Comparison of ENCODE assay signal across 1 cellular context in the genomic region with DNA sequence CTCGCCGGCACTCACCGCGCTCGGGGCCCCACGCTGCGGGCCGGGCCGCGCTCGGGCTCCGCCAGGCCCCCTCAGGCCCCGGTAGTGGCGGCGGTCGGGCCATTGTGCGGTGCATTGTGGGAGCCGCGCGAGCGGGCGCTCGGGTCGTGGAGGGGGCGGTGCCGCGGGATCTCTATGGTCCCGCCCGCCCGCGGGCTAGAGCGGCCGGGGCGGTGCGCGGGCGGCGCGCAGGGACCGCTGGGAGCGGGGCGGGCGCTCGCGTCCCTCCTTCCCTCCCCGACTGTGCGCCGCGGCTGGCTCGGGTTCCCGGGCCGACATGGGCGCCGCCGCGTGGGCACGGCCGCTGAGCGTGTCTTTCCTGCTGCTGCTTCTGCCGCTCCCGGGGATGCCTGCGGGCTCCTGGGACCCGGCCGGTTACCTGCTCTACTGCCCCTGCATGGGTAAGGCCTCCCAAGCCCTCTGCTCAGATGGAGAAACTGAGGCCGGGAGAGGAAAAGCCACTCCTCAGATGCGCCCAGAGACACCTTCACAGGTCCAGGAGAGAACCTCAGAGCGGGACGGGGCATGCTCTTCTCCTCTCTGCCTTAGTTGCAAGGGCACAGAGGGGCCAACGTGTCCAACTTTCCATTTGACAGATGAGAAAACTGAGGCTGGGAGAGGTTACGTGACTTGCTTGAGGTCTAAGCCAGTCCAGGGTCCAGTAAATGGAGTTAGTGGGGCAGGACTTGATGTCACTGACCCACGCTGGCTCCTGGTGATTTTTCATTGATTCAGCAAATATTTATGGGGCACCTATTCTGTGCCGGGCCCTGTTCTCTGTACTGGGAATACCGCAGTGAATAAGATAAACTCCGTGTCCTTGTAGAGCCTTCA.
TF ChIP-seq lines count a peak whose summit lies in the region.

A gene with protein sequence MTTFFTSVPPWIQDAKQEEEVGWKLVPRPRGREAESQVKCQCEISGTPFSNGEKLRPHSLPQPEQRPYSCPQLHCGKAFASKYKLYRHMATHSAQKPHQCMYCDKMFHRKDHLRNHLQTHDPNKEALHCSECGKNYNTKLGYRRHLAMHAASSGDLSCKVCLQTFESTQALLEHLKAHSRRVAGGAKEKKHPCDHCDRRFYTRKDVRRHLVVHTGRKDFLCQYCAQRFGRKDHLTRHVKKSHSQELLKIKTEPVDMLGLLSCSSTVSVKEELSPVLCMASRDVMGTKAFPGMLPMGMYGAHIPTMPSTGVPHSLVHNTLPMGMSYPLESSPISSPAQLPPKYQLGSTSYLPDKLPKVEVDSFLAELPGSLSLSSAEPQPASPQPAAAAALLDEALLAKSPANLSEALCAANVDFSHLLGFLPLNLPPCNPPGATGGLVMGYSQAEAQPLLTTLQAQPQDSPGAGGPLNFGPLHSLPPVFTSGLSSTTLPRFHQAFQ (minus strand): TSS at position 118 of the 873 bp plus-strand sequence. CDS start 5,565 bp downstream, outside the sequence.
A gene (plus strand): TSS at position 255 of the 873 bp plus-strand sequence. CDS start 62 bp downstream, at position 317.

TF ChIP-seq in HepG2, 621 proteins besides CTCF, POLR2A, EP300 and RAD21 (continues in another document):
- no peak for TF ChIP-seq ZNF570 (CRISPR knock-in tag; IDR thresholded peaks at IDR 0.05; ENCODE audit: borderline replicate concordance)
- TF ChIP-seq ZNF17 (CRISPR knock-in tag; IDR thresholded peaks at IDR 0.05) = no peak
- no peak for TF ChIP-seq ZNF101 (CRISPR knock-in tag; IDR thresholded peaks at IDR 0.05; ENCODE audit: borderline replicate concordance, low read depth)
- TF ChIP-seq HCFC1 (IDR thresholded peaks at IDR 0.05; ENCODE audit: low read depth, low read length) = peak; percentile 66
- peak; percentile 91; the same call in 1 of the 2 replicates for TF ChIP-seq IRX3 (CRISPR knock-in tag; IDR thresholded peaks at IDR 0.05; ENCODE audit: borderline replicate concordance, low read depth)
- TF ChIP-seq, protein P1, sequence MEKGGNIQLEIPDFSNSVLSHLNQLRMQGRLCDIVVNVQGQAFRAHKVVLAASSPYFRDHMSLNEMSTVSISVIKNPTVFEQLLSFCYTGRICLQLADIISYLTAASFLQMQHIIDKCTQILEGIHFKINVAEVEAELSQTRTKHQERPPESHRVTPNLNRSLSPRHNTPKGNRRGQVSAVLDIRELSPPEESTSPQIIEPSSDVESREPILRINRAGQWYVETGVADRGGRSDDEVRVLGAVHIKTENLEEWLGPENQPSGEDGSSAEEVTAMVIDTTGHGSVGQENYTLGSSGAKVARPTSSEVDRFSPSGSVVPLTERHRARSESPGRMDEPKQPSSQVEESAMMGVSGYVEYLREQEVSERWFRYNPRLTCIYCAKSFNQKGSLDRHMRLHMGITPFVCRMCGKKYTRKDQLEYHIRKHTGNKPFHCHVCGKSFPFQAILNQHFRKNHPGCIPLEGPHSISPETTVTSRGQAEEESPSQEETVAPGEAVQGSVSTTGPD (CRISPR knock-in tag; IDR thresholded peaks at IDR 0.05) = peak; percentile 68; the same call in 1 of the 2 replicates
- TF ChIP-seq NR2F2 (IDR thresholded peaks at IDR 0.05; ENCODE audit: borderline replicate concordance, low read depth) = no peak; the same call in 1 of the 2 replicates
- TF ChIP-seq NKX3-1 (CRISPR knock-in tag; IDR thresholded peaks at IDR 0.05) = peak; percentile 51
- no peak for TF ChIP-seq ZNF644 (CRISPR knock-in tag; IDR thresholded peaks at IDR 0.05; ENCODE audit: low read depth)
- peak; percentile 79 for TF ChIP-seq BRD4 (CRISPR knock-in tag; IDR thresholded peaks at IDR 0.05)
- TF ChIP-seq SP140L (CRISPR knock-in tag; IDR thresholded peaks at IDR 0.05; ENCODE audit: borderline replicate concordance) = no peak
- TF ChIP-seq NFE2 (CRISPR knock-in tag; IDR thresholded peaks at IDR 0.05) = no peak; the same call in 1 of the 2 replicates
- no peak for TF ChIP-seq ZNF251 (CRISPR knock-in tag; IDR thresholded peaks at IDR 0.05)
- TF ChIP-seq, protein P2, sequence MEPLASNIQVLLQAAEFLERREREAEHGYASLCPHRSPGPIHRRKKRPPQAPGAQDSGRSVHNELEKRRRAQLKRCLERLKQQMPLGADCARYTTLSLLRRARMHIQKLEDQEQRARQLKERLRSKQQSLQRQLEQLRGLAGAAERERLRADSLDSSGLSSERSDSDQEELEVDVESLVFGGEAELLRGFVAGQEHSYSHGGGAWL (CRISPR knock-in tag; IDR thresholded peaks at IDR 0.05) = peak; percentile 86
- no peak; the same call in 1 of the 2 replicates for TF ChIP-seq ZNF292 (CRISPR knock-in tag; IDR thresholded peaks at IDR 0.05; ENCODE audit: borderline replicate concordance, low read depth)
- TF ChIP-seq, protein P3, sequence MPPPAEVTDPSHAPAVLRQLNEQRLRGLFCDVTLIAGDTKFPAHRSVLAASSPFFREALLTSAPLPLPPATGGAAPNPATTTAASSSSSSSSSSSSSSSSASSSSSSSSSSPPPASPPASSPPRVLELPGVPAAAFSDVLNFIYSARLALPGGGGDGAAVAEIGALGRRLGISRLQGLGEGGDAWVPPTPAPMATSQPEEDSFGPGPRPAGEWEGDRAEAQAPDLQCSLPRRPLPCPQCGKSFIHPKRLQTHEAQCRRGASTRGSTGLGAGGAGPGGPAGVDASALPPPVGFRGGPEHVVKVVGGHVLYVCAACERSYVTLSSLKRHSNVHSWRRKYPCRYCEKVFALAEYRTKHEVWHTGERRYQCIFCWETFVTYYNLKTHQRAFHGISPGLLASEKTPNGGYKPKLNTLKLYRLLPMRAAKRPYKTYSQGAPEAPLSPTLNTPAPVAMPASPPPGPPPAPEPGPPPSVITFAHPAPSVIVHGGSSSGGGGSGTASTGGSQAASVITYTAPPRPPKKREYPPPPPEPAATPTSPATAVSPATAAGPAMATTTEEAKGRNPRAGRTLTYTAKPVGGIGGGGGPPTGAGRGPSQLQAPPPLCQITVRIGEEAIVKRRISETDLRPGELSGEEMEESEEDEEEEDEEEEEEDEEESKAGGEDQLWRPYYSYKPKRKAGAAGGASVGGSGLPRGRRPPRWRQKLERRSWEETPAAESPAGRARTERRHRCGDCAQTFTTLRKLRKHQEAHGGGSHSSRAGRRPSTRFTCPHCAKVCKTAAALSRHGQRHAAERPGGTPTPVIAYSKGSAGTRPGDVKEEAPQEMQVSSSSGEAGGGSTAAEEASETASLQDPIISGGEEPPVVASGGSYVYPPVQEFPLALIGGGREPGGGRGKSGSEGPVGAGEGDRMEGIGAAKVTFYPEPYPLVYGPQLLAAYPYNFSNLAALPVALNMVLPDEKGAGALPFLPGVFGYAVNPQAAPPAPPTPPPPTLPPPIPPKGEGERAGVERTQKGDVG (CRISPR knock-in tag; IDR thresholded peaks at IDR 0.05; ENCODE audit: borderline replicate concordance) = no peak; the same call in 1 of the 2 replicates
- peak; percentile 38; the same call in 1 of the 2 replicates for TF ChIP-seq DNMT1 (CRISPR knock-in tag; IDR thresholded peaks at IDR 0.05)
- TF ChIP-seq NFATC3 (CRISPR knock-in tag; IDR thresholded peaks at IDR 0.05) = 0 out of 2 replicates have a peak, but pooled peaks have one; percentile 3
- TF ChIP-seq, protein P4, sequence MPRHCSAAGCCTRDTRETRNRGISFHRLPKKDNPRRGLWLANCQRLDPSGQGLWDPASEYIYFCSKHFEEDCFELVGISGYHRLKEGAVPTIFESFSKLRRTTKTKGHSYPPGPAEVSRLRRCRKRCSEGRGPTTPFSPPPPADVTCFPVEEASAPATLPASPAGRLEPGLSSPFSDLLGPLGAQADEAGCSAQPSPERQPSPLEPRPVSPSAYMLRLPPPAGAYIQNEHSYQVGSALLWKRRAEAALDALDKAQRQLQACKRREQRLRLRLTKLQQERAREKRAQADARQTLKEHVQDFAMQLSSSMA (CRISPR knock-in tag; IDR thresholded peaks at IDR 0.05) = peak; percentile 85; the same call in 1 of the 2 replicates
- TF ChIP-seq MBNL3 (CRISPR knock-in tag; conservative IDR thresholded peaks at IDR 0.05) = no peak
- TF ChIP-seq HHEX (CRISPR knock-in tag; IDR thresholded peaks at IDR 0.05) = no peak; the same call in 1 of the 2 replicates
- TF ChIP-seq TGIF2 (CRISPR knock-in tag; IDR thresholded peaks at IDR 0.05) = no peak; the same call in 1 of the 2 replicates
- peak; percentile 100 for TF ChIP-seq ZMYM3 (CRISPR knock-in tag; IDR thresholded peaks at IDR 0.05)
- peak; percentile 92 for TF ChIP-seq ZNF781 (CRISPR knock-in tag; IDR thresholded peaks at IDR 0.05; ENCODE audit: borderline replicate concordance, not compliant biosample characterization)
- peak; percentile 12; the same call in 1 of the 2 replicates for TF ChIP-seq NFYB (CRISPR knock-in tag; IDR thresholded peaks at IDR 0.05)
- TF ChIP-seq ZNF589 (CRISPR knock-in tag; conservative IDR thresholded peaks at IDR 0.05) = 0 out of 2 replicates have a peak, but pooled peaks have one; percentile 32
- TF ChIP-seq, protein P5, sequence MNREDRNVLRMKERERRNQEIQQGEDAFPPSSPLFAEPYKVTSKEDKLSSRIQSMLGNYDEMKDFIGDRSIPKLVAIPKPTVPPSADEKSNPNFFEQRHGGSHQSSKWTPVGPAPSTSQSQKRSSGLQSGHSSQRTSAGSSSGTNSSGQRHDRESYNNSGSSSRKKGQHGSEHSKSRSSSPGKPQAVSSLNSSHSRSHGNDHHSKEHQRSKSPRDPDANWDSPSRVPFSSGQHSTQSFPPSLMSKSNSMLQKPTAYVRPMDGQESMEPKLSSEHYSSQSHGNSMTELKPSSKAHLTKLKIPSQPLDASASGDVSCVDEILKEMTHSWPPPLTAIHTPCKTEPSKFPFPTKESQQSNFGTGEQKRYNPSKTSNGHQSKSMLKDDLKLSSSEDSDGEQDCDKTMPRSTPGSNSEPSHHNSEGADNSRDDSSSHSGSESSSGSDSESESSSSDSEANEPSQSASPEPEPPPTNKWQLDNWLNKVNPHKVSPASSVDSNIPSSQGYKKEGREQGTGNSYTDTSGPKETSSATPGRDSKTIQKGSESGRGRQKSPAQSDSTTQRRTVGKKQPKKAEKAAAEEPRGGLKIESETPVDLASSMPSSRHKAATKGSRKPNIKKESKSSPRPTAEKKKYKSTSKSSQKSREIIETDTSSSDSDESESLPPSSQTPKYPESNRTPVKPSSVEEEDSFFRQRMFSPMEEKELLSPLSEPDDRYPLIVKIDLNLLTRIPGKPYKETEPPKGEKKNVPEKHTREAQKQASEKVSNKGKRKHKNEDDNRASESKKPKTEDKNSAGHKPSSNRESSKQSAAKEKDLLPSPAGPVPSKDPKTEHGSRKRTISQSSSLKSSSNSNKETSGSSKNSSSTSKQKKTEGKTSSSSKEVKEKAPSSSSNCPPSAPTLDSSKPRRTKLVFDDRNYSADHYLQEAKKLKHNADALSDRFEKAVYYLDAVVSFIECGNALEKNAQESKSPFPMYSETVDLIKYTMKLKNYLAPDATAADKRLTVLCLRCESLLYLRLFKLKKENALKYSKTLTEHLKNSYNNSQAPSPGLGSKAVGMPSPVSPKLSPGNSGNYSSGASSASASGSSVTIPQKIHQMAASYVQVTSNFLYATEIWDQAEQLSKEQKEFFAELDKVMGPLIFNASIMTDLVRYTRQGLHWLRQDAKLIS (CRISPR knock-in tag; IDR thresholded peaks at IDR 0.05) = no peak
- TF ChIP-seq, protein P6, sequence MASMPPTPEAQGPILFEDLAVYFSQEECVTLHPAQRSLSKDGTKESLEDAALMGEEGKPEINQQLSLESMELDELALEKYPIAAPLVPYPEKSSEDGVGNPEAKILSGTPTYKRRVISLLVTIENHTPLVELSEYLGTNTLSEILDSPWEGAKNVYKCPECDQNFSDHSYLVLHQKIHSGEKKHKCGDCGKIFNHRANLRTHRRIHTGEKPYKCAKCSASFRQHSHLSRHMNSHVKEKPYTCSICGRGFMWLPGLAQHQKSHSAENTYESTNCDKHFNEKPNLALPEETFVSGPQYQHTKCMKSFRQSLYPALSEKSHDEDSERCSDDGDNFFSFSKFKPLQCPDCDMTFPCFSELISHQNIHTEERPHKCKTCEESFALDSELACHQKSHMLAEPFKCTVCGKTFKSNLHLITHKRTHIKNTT (CRISPR knock-in tag; IDR thresholded peaks at IDR 0.05) = peak; percentile 22; the same call in 1 of the 2 replicates
- TF ChIP-seq SAFB2 (CRISPR knock-in tag; IDR thresholded peaks at IDR 0.05; ENCODE audit: borderline replicate concordance, low read depth) = peak; percentile 95; the same call in 1 of the 2 replicates
- TF ChIP-seq RBFOX2 (IDR thresholded peaks at IDR 0.05; ENCODE audit: low read depth, low read length) = peak; percentile 98
- TF ChIP-seq KMT2A (CRISPR knock-in tag; IDR thresholded peaks at IDR 0.05) = peak; percentile 90; the same call in 1 of the 2 replicates
- no peak for TF ChIP-seq RBAK (CRISPR knock-in tag; IDR thresholded peaks at IDR 0.05)
- peak; percentile 10; the same call in 1 of the 2 replicates for TF ChIP-seq ISX (CRISPR knock-in tag; conservative IDR thresholded peaks at IDR 0.05)
- TF ChIP-seq ZBTB7B (CRISPR knock-in tag; IDR thresholded peaks at IDR 0.05) = peak; percentile 50; the same call in 1 of the 2 replicates
- TF ChIP-seq, protein P7, sequence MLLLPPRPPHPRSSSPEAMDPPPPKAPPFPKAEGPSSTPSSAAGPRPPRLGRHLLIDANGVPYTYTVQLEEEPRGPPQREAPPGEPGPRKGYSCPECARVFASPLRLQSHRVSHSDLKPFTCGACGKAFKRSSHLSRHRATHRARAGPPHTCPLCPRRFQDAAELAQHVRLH (CRISPR knock-in tag; IDR thresholded peaks at IDR 0.05; ENCODE audit: borderline replicate concordance, low read depth) = peak; percentile 69
- TF ChIP-seq KAT8 (CRISPR knock-in tag; IDR thresholded peaks at IDR 0.05) = peak; percentile 75
- no peak for TF ChIP-seq ZNF33A (CRISPR knock-in tag; IDR thresholded peaks at IDR 0.05; ENCODE audit: borderline replicate concordance)
- TF ChIP-seq, protein P8, sequence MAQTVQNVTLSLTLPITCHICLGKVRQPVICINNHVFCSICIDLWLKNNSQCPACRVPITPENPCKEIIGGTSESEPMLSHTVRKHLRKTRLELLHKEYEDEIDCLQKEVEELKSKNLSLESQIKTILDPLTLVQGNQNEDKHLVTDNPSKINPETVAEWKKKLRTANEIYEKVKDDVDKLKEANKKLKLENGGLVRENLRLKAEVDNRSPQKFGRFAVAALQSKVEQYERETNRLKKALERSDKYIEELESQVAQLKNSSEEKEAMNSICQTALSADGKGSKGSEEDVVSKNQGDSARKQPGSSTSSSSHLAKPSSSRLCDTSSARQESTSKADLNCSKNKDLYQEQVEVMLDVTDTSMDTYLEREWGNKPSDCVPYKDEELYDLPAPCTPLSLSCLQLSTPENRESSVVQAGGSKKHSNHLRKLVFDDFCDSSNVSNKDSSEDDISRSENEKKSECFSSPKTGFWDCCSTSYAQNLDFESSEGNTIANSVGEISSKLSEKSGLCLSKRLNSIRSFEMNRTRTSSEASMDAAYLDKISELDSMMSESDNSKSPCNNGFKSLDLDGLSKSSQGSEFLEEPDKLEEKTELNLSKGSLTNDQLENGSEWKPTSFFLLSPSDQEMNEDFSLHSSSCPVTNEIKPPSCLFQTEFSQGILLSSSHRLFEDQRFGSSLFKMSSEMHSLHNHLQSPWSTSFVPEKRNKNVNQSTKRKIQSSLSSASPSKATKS (CRISPR knock-in tag; IDR thresholded peaks at IDR 0.05) = peak; percentile 53; the same call in 1 of the 2 replicates
- TF ChIP-seq ZNF180 (CRISPR knock-in tag; IDR thresholded peaks at IDR 0.05; ENCODE audit: borderline replicate concordance, low read depth) = no peak
- TF ChIP-seq MED13 (CRISPR knock-in tag; IDR thresholded peaks at IDR 0.05) = 0 out of 2 replicates have a peak, but pooled peaks have one; percentile 71
- peak; percentile 67; the same call in 1 of the 2 replicates for TF ChIP-seq KLF15 (CRISPR knock-in tag; IDR thresholded peaks at IDR 0.05; ENCODE audit: borderline replicate concordance)
